9 cellular contexts compared by ENCODE assay signal in genomic region chr4:70714061-70714468, GRCh38. TPM values are rescaled to one million over a fixed set of nuclear protein-coding genes. Genes with fewer than 3 reads are reported as not detected.
DNase-seq lines count a peak whose midpoint lies in the region; ATAC-seq, FAIRE-seq and TF ChIP-seq lines count a peak whose summit lies in the region.
"Had no signal": no experiment of that assay in that cellular context is flagged by ENCODE, and none has a peak within 500 bp of the region (broad histone marks: within the 10 kb centered on the region; RNA-seq: fewer than 3 reads in every experiment).

No MANE protein-coding gene starts in this region.

- H3K4me1 Mint-ChIP-seq in effector memory CD8-positive, alpha-beta T cell (ENCODE audit: low read depth in 2 of 2), result peaks cover 10 to 12% of the 10 kb centered on the region in 2 donors

- H3K36me3 Mint-ChIP-seq in effector memory CD8-positive, alpha-beta T cell (ENCODE audit: insufficient read depth), result peaks cover 3% of the 10 kb centered on the region

- H3K4me3 Mint-ChIP-seq in effector memory CD8-positive, alpha-beta T cell, result no peak overlapping the region

- TF ChIP-seq POLR2A in GM12891 (IDR thresholded peaks at IDR 0.05; ENCODE audit: low read depth, low read length), result no peak

- no peak overlapping the region for H3K27ac Mint-ChIP-seq in effector memory CD8-positive, alpha-beta T cell

- no peaks in the 10 kb centered on the region for H3K9me3 Mint-ChIP-seq in effector memory CD8-positive, alpha-beta T cell

- peak; percentile 23 for ATAC-seq in GM21737 (IDR thresholded peaks at IDR 0.05; ENCODE audit: unreplicated experiment)
- ATAC-seq in effector memory CD8-positive, alpha-beta T cell (replicated peaks), result no peak

- no peak for DNase-seq in GM12891 (ENCODE audit: insufficient read length, low spot score)
- peak; percentile 40 for DNase-seq in HuH-7 (ENCODE audit: low spot score)
- peak; percentile 68 for DNase-seq in kidney tubule cell (ENCODE audit: low spot score)
- DNase-seq in effector memory CD8-positive, alpha-beta T cell, result no peak
- no peak for DNase-seq in CD1c-positive myeloid dendritic cell (ENCODE audit: extremely low spot score)
- no peak for DNase-seq in kidney glomerular epithelial cell (lab: John Stamatoyannopoulos, UW)
- DNase-seq in AML-193 (lab: John Stamatoyannopoulos, UW), result no peak
- DNase-seq: T-helper 9 cell had no signal

- no peaks in the 10 kb centered on the region for H3K27me3 Mint-ChIP-seq in effector memory CD8-positive, alpha-beta T cell

- peak; percentile 41 for FAIRE-seq in GM12891 (lab: Jason Lieb, UNC)

TF ChIP-seq in GM12891, 5 proteins besides CTCF, POLR2A, EP300 and RAD21:
- TF ChIP-seq TAF1 (IDR thresholded peaks at IDR 0.05; ENCODE audit: low read depth, low read length) (no peak), POU2F2 (IDR thresholded peaks at IDR 0.05; ENCODE audit: low read depth, low read length) (no peak), PAX5 (IDR thresholded peaks at IDR 0.05; ENCODE audit: insufficient read depth, low read length, severe bottlenecking) (no peak), SPI1 (IDR thresholded peaks at IDR 0.05; ENCODE audit: low read depth, low read length) (no peak), POLR2AphosphoS5 (IDR thresholded peaks at IDR 0.05; ENCODE audit: low read depth, low read length) (no peak)

RNA-seq across cellular contexts. Expression of gene RUFY3, which starts 7.7 kb away (rescaled TPM):
- 8.8 TPM for polyA plus RNA-seq in GM12891 (2012; ENCODE audit: low read depth, missing spikeins)

RNA-seq across cellular contexts. Expression of gene UTP3, which starts 25.7 kb away (rescaled TPM):
- 31.5 TPM for polyA plus RNA-seq in GM12891 (2012; ENCODE audit: low read depth, missing spikeins)

RNA-seq across cellular contexts. Expression of gene JCHAIN, which starts 47.8 kb away (rescaled TPM):
- 110 TPM for polyA plus RNA-seq in GM12891 (2012; ENCODE audit: low read depth, missing spikeins)

Comparison
In these comparisons a context has a peak if more than half of its experiments do, and no peak if none do; other contexts are left out.
1. DNase-seq: peak in HuH-7 (single experiment) and kidney tubule cell (single experiment); none in GM12891 (single experiment), effector memory CD8-positive, alpha-beta T cell (0 of 3), CD1c-positive myeloid dendritic cell (single experiment), kidney glomerular epithelial cell (single experiment) and AML-193 (0 of 2).